Comparison of ENCODE assay signal across 1 cellular context in the genomic region with DNA sequence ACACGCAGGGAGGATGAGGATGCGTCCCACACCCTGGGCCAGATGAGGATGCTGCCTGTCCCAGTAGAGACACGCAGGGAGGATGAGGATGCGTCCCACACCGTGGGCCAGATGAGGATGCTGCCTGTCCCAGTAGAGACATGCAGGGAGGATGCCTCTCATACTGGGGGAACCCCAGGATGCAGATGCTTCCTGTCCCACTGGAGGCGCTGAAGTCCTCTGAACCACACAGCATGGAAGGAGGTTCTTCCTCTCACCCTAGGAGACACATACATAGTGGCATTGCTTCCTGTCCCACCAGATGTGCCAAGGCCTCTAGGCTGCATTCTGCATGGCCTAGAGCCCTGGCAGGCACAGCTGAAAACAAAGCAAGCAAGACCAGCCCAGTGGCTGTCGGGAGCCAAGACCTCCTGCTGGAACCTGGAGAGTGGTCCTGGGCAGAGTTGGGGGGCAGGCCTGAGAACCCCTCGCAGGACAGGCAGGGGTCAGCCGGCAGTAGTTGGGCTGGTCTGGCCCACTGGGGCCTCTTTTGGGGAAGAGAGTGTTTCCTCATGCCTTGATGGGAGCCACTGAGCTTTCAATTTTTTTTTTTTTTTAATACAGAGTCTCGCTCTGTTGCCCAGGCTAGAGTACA.
A peak's percentile ranks its signal among the peaks of the same experiment; 100 is the strongest.
TF ChIP-seq lines count a peak whose summit lies in the region.

No MANE protein-coding gene starts in this region.

TF ChIP-seq in K562, 482 proteins besides CTCF, POLR2A, EP300 and RAD21:
- TF ChIP-seq, protein P1, sequence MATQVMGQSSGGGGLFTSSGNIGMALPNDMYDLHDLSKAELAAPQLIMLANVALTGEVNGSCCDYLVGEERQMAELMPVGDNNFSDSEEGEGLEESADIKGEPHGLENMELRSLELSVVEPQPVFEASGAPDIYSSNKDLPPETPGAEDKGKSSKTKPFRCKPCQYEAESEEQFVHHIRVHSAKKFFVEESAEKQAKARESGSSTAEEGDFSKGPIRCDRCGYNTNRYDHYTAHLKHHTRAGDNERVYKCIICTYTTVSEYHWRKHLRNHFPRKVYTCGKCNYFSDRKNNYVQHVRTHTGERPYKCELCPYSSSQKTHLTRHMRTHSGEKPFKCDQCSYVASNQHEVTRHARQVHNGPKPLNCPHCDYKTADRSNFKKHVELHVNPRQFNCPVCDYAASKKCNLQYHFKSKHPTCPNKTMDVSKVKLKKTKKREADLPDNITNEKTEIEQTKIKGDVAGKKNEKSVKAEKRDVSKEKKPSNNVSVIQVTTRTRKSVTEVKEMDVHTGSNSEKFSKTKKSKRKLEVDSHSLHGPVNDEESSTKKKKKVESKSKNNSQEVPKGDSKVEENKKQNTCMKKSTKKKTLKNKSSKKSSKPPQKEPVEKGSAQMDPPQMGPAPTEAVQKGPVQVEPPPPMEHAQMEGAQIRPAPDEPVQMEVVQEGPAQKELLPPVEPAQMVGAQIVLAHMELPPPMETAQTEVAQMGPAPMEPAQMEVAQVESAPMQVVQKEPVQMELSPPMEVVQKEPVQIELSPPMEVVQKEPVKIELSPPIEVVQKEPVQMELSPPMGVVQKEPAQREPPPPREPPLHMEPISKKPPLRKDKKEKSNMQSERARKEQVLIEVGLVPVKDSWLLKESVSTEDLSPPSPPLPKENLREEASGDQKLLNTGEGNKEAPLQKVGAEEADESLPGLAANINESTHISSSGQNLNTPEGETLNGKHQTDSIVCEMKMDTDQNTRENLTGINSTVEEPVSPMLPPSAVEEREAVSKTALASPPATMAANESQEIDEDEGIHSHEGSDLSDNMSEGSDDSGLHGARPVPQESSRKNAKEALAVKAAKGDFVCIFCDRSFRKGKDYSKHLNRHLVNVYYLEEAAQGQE (CRISPR knock-in tag; IDR thresholded peaks at IDR 0.05; ENCODE audit: low read depth) = no peak
- 0 out of 2 replicates have a peak, but pooled peaks have one; percentile 33 for TF ChIP-seq ETV1 (tag; conservative IDR thresholded peaks at IDR 0.05; ENCODE audit: low read depth)
- TF ChIP-seq, protein P2, sequence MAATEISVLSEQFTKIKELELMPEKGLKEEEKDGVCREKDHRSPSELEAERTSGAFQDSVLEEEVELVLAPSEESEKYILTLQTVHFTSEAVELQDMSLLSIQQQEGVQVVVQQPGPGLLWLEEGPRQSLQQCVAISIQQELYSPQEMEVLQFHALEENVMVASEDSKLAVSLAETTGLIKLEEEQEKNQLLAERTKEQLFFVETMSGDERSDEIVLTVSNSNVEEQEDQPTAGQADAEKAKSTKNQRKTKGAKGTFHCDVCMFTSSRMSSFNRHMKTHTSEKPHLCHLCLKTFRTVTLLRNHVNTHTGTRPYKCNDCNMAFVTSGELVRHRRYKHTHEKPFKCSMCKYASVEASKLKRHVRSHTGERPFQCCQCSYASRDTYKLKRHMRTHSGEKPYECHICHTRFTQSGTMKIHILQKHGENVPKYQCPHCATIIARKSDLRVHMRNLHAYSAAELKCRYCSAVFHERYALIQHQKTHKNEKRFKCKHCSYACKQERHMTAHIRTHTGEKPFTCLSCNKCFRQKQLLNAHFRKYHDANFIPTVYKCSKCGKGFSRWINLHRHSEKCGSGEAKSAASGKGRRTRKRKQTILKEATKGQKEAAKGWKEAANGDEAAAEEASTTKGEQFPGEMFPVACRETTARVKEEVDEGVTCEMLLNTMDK (IDR thresholded peaks at IDR 0.05; ENCODE audit: borderline replicate concordance, insufficient read depth, low read depth, low read length, poor library complexity, severe bottlenecking) = no peak
- TF ChIP-seq, protein P3, sequence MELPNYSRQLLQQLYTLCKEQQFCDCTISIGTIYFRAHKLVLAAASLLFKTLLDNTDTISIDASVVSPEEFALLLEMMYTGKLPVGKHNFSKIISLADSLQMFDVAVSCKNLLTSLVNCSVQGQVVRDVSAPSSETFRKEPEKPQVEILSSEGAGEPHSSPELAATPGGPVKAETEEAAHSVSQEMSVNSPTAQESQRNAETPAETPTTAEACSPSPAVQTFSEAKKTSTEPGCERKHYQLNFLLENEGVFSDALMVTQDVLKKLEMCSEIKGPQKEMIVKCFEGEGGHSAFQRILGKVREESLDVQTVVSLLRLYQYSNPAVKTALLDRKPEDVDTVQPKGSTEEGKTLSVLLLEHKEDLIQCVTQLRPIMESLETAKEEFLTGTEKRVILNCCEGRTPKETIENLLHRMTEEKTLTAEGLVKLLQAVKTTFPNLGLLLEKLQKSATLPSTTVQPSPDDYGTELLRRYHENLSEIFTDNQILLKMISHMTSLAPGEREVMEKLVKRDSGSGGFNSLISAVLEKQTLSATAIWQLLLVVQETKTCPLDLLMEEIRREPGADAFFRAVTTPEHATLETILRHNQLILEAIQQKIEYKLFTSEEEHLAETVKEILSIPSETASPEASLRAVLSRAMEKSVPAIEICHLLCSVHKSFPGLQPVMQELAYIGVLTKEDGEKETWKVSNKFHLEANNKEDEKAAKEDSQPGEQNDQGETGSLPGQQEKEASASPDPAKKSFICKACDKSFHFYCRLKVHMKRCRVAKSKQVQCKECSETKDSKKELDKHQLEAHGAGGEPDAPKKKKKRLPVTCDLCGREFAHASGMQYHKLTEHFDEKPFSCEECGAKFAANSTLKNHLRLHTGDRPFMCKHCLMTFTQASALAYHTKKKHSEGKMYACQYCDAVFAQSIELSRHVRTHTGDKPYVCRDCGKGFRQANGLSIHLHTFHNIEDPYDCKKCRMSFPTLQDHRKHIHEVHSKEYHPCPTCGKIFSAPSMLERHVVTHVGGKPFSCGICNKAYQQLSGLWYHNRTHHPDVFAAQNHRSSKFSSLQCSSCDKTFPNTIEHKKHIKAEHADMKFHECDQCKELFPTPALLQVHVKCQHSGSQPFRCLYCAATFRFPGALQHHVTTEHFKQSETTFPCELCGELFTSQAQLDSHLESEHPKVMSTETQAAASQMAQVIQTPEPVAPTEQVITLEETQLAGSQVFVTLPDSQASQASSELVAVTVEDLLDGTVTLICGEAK (IDR thresholded peaks at IDR 0.05) = no peak
- TF ChIP-seq, protein P3 (CRISPR knock-in tag; IDR thresholded peaks at IDR 0.05) = no peak
- peak in 1 of 2 experiments; percentile 73; a peak in 1 of 4 replicates for TF ChIP-seq RCOR1 (IDR thresholded peaks at IDR 0.05; ENCODE audit: borderline replicate concordance in 1 of 2, low read depth in 2 of 2, low read length in 2 of 2)
- no peak for TF ChIP-seq ZBTB7A (IDR thresholded peaks at IDR 0.05; ENCODE audit: borderline replicate concordance, control insufficient read depth, low read depth, low read length)
- TF ChIP-seq ZFP1 (CRISPR knock-in tag; IDR thresholded peaks at IDR 0.05) = no peak
- no peak for TF ChIP-seq PHF20 (IDR thresholded peaks at IDR 0.05; ENCODE audit: partially characterized antibody)
- peak; percentile 7; the same call in 1 of the 2 replicates for TF ChIP-seq STAG1 (CRISPR knock-in tag; IDR thresholded peaks at IDR 0.05; ENCODE audit: borderline replicate concordance)
- peak; percentile 73; the same call in 1 of the 2 replicates for TF ChIP-seq CTBP1 (IDR thresholded peaks at IDR 0.05; ENCODE audit: borderline replicate concordance)
- 0 out of 2 replicates have a peak, but pooled peaks have one; percentile 12 for TF ChIP-seq SMC3 (conservative IDR thresholded peaks at IDR 0.05; ENCODE audit: insufficient read depth, low read depth, low read length)
TF ChIP-seq in K562: peak in this region for 5.
